ENCODE assay signal across 1 cellular context in the genomic region with DNA sequence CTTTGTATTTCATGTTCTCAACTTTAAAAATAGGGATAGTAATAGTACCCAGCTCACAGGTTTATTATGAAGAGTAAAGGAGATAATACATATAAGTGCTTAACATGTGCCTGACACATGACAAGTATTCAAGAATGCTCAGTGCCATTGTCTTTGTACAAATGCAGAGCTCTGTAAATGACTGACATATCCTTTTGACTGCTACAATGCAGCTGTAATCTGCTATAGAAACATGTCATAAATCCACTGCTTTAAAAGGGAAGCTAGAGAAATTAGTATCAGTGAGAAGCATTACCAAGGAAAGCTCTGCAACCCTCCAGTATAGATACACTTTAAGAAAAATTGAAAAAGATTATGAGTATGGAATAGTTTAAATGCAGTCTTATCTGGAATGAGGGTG.
TF ChIP-seq lines count a peak whose summit lies in the region.

No MANE protein-coding gene starts in this region.

TF ChIP-seq in A549, 52 proteins besides CTCF, POLR2A, EP300 and RAD21 (continued from another document):
- TF ChIP-seq, protein P1, sequence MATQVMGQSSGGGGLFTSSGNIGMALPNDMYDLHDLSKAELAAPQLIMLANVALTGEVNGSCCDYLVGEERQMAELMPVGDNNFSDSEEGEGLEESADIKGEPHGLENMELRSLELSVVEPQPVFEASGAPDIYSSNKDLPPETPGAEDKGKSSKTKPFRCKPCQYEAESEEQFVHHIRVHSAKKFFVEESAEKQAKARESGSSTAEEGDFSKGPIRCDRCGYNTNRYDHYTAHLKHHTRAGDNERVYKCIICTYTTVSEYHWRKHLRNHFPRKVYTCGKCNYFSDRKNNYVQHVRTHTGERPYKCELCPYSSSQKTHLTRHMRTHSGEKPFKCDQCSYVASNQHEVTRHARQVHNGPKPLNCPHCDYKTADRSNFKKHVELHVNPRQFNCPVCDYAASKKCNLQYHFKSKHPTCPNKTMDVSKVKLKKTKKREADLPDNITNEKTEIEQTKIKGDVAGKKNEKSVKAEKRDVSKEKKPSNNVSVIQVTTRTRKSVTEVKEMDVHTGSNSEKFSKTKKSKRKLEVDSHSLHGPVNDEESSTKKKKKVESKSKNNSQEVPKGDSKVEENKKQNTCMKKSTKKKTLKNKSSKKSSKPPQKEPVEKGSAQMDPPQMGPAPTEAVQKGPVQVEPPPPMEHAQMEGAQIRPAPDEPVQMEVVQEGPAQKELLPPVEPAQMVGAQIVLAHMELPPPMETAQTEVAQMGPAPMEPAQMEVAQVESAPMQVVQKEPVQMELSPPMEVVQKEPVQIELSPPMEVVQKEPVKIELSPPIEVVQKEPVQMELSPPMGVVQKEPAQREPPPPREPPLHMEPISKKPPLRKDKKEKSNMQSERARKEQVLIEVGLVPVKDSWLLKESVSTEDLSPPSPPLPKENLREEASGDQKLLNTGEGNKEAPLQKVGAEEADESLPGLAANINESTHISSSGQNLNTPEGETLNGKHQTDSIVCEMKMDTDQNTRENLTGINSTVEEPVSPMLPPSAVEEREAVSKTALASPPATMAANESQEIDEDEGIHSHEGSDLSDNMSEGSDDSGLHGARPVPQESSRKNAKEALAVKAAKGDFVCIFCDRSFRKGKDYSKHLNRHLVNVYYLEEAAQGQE (IDR thresholded peaks at IDR 0.05) = no peak
- TF ChIP-seq ZSCAN20 (CRISPR knock-in tag; IDR thresholded peaks at IDR 0.05) = no peak
- no peak for TF ChIP-seq POLR2AphosphoS2 (conservative IDR thresholded peaks at IDR 0.05; ENCODE audit: low read length)
- TF ChIP-seq FOSL2 (IDR thresholded peaks at IDR 0.05) = no peak
- no peak for TF ChIP-seq FOSL2 (CRISPR knock-in tag; IDR thresholded peaks at IDR 0.05)
